14 cellular contexts compared by ENCODE assay signal in genomic region chr6:128601060-128601459, GRCh38.
DNase-seq lines count a peak whose midpoint lies in the region; ATAC-seq and FAIRE-seq lines count a peak whose summit lies in the region.
"Had no signal": no experiment of that assay in that cellular context is flagged by ENCODE, and none has a peak within 500 bp of the region (broad histone marks: within the 10 kb centered on the region; RNA-seq: fewer than 3 reads in every experiment).

No MANE protein-coding gene starts in this region.

- no peak for ATAC-seq in HG02571 (IDR thresholded peaks at IDR 0.05; ENCODE audit: unreplicated experiment)
- ATAC-seq: T-cell had no signal

- H3K27me3 ChIP-seq in SJSA1 (replicated peaks), result no peaks in the 10 kb centered on the region
- H3K27me3 ChIP-seq in small intestine (ENCODE audit: control insufficient read depth in 2 of 2, insufficient read depth in 2 of 2, low read length in 2 of 2), result no peaks in the 10 kb centered on the region
- H3K27me3 ChIP-seq: adrenal gland, foreskin keratinocyte had no signal

- peaks cover 30% of the 10 kb centered on the region for H3K4me1 ChIP-seq in SJSA1 (replicated peaks)
- H3K4me1 ChIP-seq in small intestine (ENCODE audit: control insufficient read depth in 2 of 2, insufficient read depth in 1 of 2, low read depth in 1 of 2, low read length in 1 of 2), result no peaks in the 10 kb centered on the region
- H3K4me1 ChIP-seq: adrenal gland had no signal

- H3K36me3 ChIP-seq in SJSA1 (no peaks in the 10 kb centered on the region), small intestine (ENCODE audit: control insufficient read depth in 2 of 2, insufficient read depth in 2 of 2, low read length in 2 of 2) (no peaks in the 10 kb centered on the region)
- H3K36me3 ChIP-seq: adrenal gland had no signal

- 70 to 78% (median 72%) methylated on average over 4 of the region's 4 CpGs for WGBS in small intestine, 3 donors

- FAIRE-seq in small intestine (lab: Jason Lieb, UNC), result no peak

- DNase-seq in NCI-H510A (lab: John Stamatoyannopoulos, UW) (peak; percentile 4), NCI-H510A treated with DMSO at 0.1 percent for 48 hours (lab: John Stamatoyannopoulos, UW) (no peak), SJSA1 (ENCODE audit: low read depth in 1 of 2, low spot score in 2 of 2) (peak in 1 of 2 experiments; percentile 14), fibroblast of the conjunctiva (ENCODE audit: low read depth) (peak; percentile 6), small intestine (peak; percentile 1), globus pallidus (ENCODE audit: low spot score) (no peak), retina (no peak)
- DNase-seq: adrenal gland; NCI-H345; stimulated activated CD4-positive, alpha-beta T cell treated with anti-CD3 and anti-CD28 coated beads, Interleukin-12 subunit alpha, Interleukin-12 subunit beta, amount 100 ng/mL, for 4 hours; T-cell had no signal

- H3K4me3 ChIP-seq in SJSA1 (no peak overlapping the region), small intestine (ENCODE audit: low read depth in 1 of 2, low read length in 2 of 2) (no peak overlapping the region)
- H3K4me3 ChIP-seq: adrenal gland, lung had no signal

- H3K9me3 ChIP-seq in SJSA1 (replicated peaks), result no peaks in the 10 kb centered on the region
- no peaks in the 10 kb centered on the region for H3K9me3 ChIP-seq in small intestine (ENCODE audit: control insufficient read depth, low read depth)
- H3K9me3 ChIP-seq: adrenal gland had no signal

- peak overlapping the region; percentile 87 for H3K27ac ChIP-seq in SJSA1
- H3K27ac ChIP-seq in small intestine (ENCODE audit: low read depth in 1 of 2, low read length in 1 of 2), result no peak overlapping the region
- H3K27ac ChIP-seq: adrenal gland, foreskin keratinocyte had no signal

Comparison
In these comparisons a context has a peak if more than half of its experiments do, and no peak if none do; other contexts are left out.
1. DNase-seq: peak in NCI-H510A (single experiment), fibroblast of the conjunctiva (single experiment) and small intestine (single experiment); none in NCI-H510A treated with DMSO at 0.1 percent for 48 hours (single experiment), globus pallidus (single experiment) and retina (single experiment).